Comparison of ENCODE assay signal across 22 cellular contexts in genomic region chr10:78997635-78998618, GRCh38.
DNase-seq lines count a peak whose midpoint lies in the region; ATAC-seq and TF ChIP-seq lines count a peak whose summit lies in the region.
"Had no signal": no experiment of that assay in that cellular context is flagged by ENCODE, and none has a peak within 500 bp of the region (broad histone marks: within the 10 kb centered on the region; RNA-seq: fewer than 3 reads in every experiment).

No MANE protein-coding gene starts in this region.

- H3K9me3 ChIP-seq in mammary epithelial cell (replicated peaks; ENCODE audit: insufficient read depth, low read length) (no peaks in the 10 kb centered on the region), PC-9 (ENCODE audit: insufficient read depth, low read depth) (no peaks in the 10 kb centered on the region), left lung (no peaks in the 10 kb centered on the region), thyroid gland (no peaks in the 10 kb centered on the region)
- H3K9me3 ChIP-seq: esophagus muscularis mucosa, HAP-1, heart right ventricle, SJSA1, tibial nerve had no signal

- H3K4me1 Mint-ChIP-seq in MCF 10A (ENCODE audit: insufficient read depth, unreplicated experiment): no peaks in the 10 kb centered on the region
- H3K4me1 Mint-ChIP-seq in activated T-cell treated with anti-CD3 and anti-CD28 coated beads, Interleukin-2, amount 50 U/mL, for 24 hours (ENCODE audit: low read depth): peaks cover 4% of the 10 kb centered on the region

- peak; percentile 17 for ATAC-seq in left lung
- ATAC-seq: stimulated activated memory B cell treated with anti-CD40 and anti-IgM and Interleukin-4, amounts not matched to agents 10 μg/mL and 1 μg/mL and 100 μg/mL, for 72 hours had no signal

- no peaks in the 10 kb centered on the region for H3K27me3 ChIP-seq in mammary epithelial cell (ENCODE audit: insufficient read depth, low read length)
- H3K27me3 ChIP-seq in PC-9 (ENCODE audit: insufficient read depth, low read depth): no peaks in the 10 kb centered on the region
- no peaks in the 10 kb centered on the region for H3K27me3 ChIP-seq in left lung
- H3K27me3 ChIP-seq in thyroid gland: no peaks in the 10 kb centered on the region
- H3K27me3 ChIP-seq: esophagus muscularis mucosa, heart right ventricle, SJSA1, tibial nerve had no signal

- POLR2A ChIA-PET in MCF 10A (lab: Yijun Ruan, JAX) (interaction anchor here (1.1 to 1.5 kb wide), 4 partner anchors 17 to 69 kb away, joined by 3 to 4 read pairs (median 3); no protein-coding TSS in a partner anchor), PC-9 (lab: Charles Lee; ENCODE audit: unreplicated experiment) (no interaction called here)

- BruUV-seq in MCF 10A (replicated peaks; lab: Mats Ljungman, UMichigan) (no TSS peak), mammary epithelial cell (replicated peaks; lab: Mats Ljungman, UMichigan) (no TSS peak), PC-9 (replicated peaks; lab: Mats Ljungman, UMichigan) (no TSS peak)

- H3K9me2 ChIP-seq in PC-9 (ENCODE audit: insufficient read depth): no peaks in the 10 kb centered on the region

- dilution Hi-C loops in mammary epithelial cell (cut with HindIII; ENCODE audit: low sequenced_read_pairs): no loop called here

- H2AFZ ChIP-seq in mammary epithelial cell (ENCODE audit: low read depth, low read length): no peak overlapping the region
- H2AFZ ChIP-seq in PC-9: peak overlapping the region; percentile 63

- no peak overlapping the region for H3K27ac Mint-ChIP-seq in MCF 10A (ENCODE audit: low read depth, unreplicated experiment)
- no peak overlapping the region for H3K27ac Mint-ChIP-seq in activated T-cell treated with anti-CD3 and anti-CD28 coated beads, Interleukin-2, amount 50 U/mL, for 24 hours
- H3K27ac Mint-ChIP-seq: CD4-positive, alpha-beta T cell; nephron; stimulated activated memory B cell treated with anti-CD40 and anti-IgM and Interleukin-4, amounts not matched to agents 10 μg/mL and 1 μg/mL and 100 μg/mL, for 72 hours had no signal

- TF ChIP-seq CTCF in MCF 10A (IDR thresholded peaks at IDR 0.05; ENCODE audit: unreplicated experiment): no peak
- TF ChIP-seq CTCF in mammary epithelial cell (conservative IDR thresholded peaks at IDR 0.05 in 1 of 2, IDR thresholded peaks at IDR 0.05 in 1 of 2; ENCODE audit: extremely low read depth in 1 of 2, insufficient read depth in 1 of 2, low read depth in 1 of 2, low read length in 2 of 2): no peak
- TF ChIP-seq CTCF in PC-9 (conservative IDR thresholded peaks at IDR 0.05): no peak
- no peak for TF ChIP-seq CTCF in left lung (IDR thresholded peaks at IDR 0.05)
- peak in 1 of 6 experiments; percentile 3 for TF ChIP-seq CTCF in thyroid gland (IDR thresholded peaks at IDR 0.05)

- TF ChIP-seq POLR2A in thyroid gland (IDR thresholded peaks at IDR 0.05): no peak

- H3K4me3 ChIP-seq in mammary epithelial cell (replicated peaks in 1 of 3; ENCODE audit: insufficient read depth in 1 of 3, low read depth in 2 of 3, low read length in 3 of 3): no peak overlapping the region
- no peak overlapping the region for H3K4me3 ChIP-seq in PC-9
- H3K4me3 ChIP-seq in left lung: no peak overlapping the region
- no peak overlapping the region for H3K4me3 ChIP-seq in thyroid gland (replicated peaks in 1 of 3)
- H3K4me3 ChIP-seq: esophagus muscularis mucosa, HAP-1, heart right ventricle, SJSA1, tibial nerve had no signal

- H3F3A ChIP-seq in PC-9 (ENCODE audit: insufficient read depth, low read depth): peaks cover 11% of the 10 kb centered on the region; the same call in 1 of the 2 replicates

- peaks cover 7% of the 10 kb centered on the region for H3K36me3 Mint-ChIP-seq in MCF 10A (ENCODE audit: insufficient read depth, unreplicated experiment)
- no peaks in the 10 kb centered on the region for H3K36me3 Mint-ChIP-seq in activated T-cell treated with anti-CD3 and anti-CD28 coated beads, Interleukin-2, amount 50 U/mL, for 24 hours (ENCODE audit: low read depth)
- H3K36me3 Mint-ChIP-seq: stimulated activated memory B cell treated with anti-CD40 and anti-IgM and Interleukin-4, amounts not matched to agents 10 μg/mL and 1 μg/mL and 100 μg/mL, for 72 hours had no signal

- H3K27ac ChIP-seq in mammary epithelial cell (ENCODE audit: insufficient read depth, low read depth, low read length) (no peak overlapping the region), PC-9 (peak overlapping the region; percentile 48), left lung (no peak overlapping the region), thyroid gland (peak overlapping the region; percentile 9 to 63 (median 56))
- H3K27ac ChIP-seq: esophagus muscularis mucosa, heart right ventricle, HL-60, SJSA1, tibial nerve had no signal

- in situ Hi-C loops in mammary epithelial cell (cut with MboI; ENCODE audit: low sequenced_read_pairs in 2 of 2): no loop called here

- CTCF ChIA-PET in MCF 10A (lab: Yijun Ruan, JAX): interaction anchor here (0.5 kb wide), 1 partner anchor 336 kb away, joined by 3 read pairs; no protein-coding TSS in a partner anchor
- CTCF ChIA-PET in mammary epithelial cell (lab: Charles Lee; ENCODE audit: low non-redundant PET): no interaction called here
- CTCF ChIA-PET in PC-9 (lab: Charles Lee): no interaction called here

- H3K36me3 ChIP-seq in mammary epithelial cell (ENCODE audit: insufficient read depth, low read length): no peaks in the 10 kb centered on the region
- no peaks in the 10 kb centered on the region for H3K36me3 ChIP-seq in PC-9 (ENCODE audit: low read depth)
- H3K36me3 ChIP-seq in left lung: no peaks in the 10 kb centered on the region
- H3K36me3 ChIP-seq in thyroid gland: no peaks in the 10 kb centered on the region
- H3K36me3 ChIP-seq: esophagus muscularis mucosa, HAP-1, heart right ventricle, SJSA1, tibial nerve had no signal

- H3K79me2 ChIP-seq in mammary epithelial cell (ENCODE audit: insufficient read depth, low read length): no peaks in the 10 kb centered on the region
- no peaks in the 10 kb centered on the region for H3K79me2 ChIP-seq in PC-9 (ENCODE audit: low read depth)

- H3K4me1 ChIP-seq in mammary epithelial cell (ENCODE audit: insufficient read depth, low read length): no peaks in the 10 kb centered on the region
- H3K4me1 ChIP-seq in PC-9 (replicated peaks; ENCODE audit: insufficient read depth): peaks cover 33% of the 10 kb centered on the region
- peaks cover 0 to 7% of the 10 kb centered on the region in 2 donors for H3K4me1 ChIP-seq in left lung
- peaks cover 15 to 36% of the 10 kb centered on the region in 2 donors for H3K4me1 ChIP-seq in thyroid gland
- H3K4me1 ChIP-seq: HAP-1, tibial nerve had no signal

- no peaks in the 10 kb centered on the region for H3K9me3 Mint-ChIP-seq in MCF 10A (ENCODE audit: unreplicated experiment)
- H3K9me3 Mint-ChIP-seq in activated T-cell treated with anti-CD3 and anti-CD28 coated beads, Interleukin-2, amount 50 U/mL, for 24 hours: no peaks in the 10 kb centered on the region
- H3K9me3 Mint-ChIP-seq: CD4-positive, alpha-beta T cell; nephron; stimulated activated memory B cell treated with anti-CD40 and anti-IgM and Interleukin-4, amounts not matched to agents 10 μg/mL and 1 μg/mL and 100 μg/mL, for 72 hours had no signal

- DNase-seq in MCF 10A (ENCODE audit: unreplicated experiment) (peak; percentile 44), mammary epithelial cell (no peak), PC-9 (peak; percentile 15 to 62), left lung (no peak), thyroid gland (peak in 1 of 2 donors; percentile 27), activated T-cell treated with anti-CD3 and anti-CD28 coated beads for 4 hours (no peak), NCI-H128 (lab: John Stamatoyannopoulos, UW; ENCODE audit: unreplicated experiment) (no peak)
- no peak for DNase-seq in activated T-cell treated with anti-CD3 and anti-CD28 coated beads, Interleukin-2, amount 50 U/mL, for 24 hours
- DNase-seq: amniotic stem cell; CD4-positive, alpha-beta T cell; central memory CD4-positive, alpha-beta T cell; heart right ventricle; KBM-7; NCI-H1092 treated with DMSO at 0.1 percent for 48 hours; NCI-H69 had no signal

- peaks cover 17% of the 10 kb centered on the region for H3K27me3 Mint-ChIP-seq in MCF 10A (ENCODE audit: insufficient read depth, unreplicated experiment)
- H3K27me3 Mint-ChIP-seq in activated T-cell treated with anti-CD3 and anti-CD28 coated beads, Interleukin-2, amount 50 U/mL, for 24 hours: no peaks in the 10 kb centered on the region
- H3K27me3 Mint-ChIP-seq: CD4-positive, alpha-beta T cell had no signal

- H4K20me1 ChIP-seq in mammary epithelial cell (ENCODE audit: insufficient read depth, low read length) (no peaks in the 10 kb centered on the region), PC-9 (ENCODE audit: insufficient read depth) (no peaks in the 10 kb centered on the region)

- WGBS in mammary epithelial cell (ENCODE audit: low coverage, missing lambda C conversion rate): 43% methylated on average over 9 of the region's 10 CpGs
- WGBS in thyroid gland, 2 donors: 70 to 85% methylated on average over 10 of the region's 10 CpGs

- intact Hi-C loops in MCF 10A (cut with micrococcal nuclease): no loop called here
- intact Hi-C loops in mammary epithelial cell (cut with micrococcal nuclease): loop anchor here (1.0 kb wide), 1 partner anchor 41 kb away; no protein-coding TSS in a partner anchor
- intact Hi-C loops in PC-9 (cut with micrococcal nuclease; ENCODE audit: unreplicated experiment): no loop called here
- intact Hi-C loops in left lung (cut with DNase I): no loop called here
- intact Hi-C loops in thyroid gland (cut with DNase I): no loop called here

- H3K4me2 ChIP-seq in mammary epithelial cell (ENCODE audit: insufficient read depth, low read depth, low read length) (no peak overlapping the region), PC-9 (peak overlapping the region; percentile 73)

- no peak overlapping the region for H3K9ac ChIP-seq in mammary epithelial cell (ENCODE audit: insufficient read depth, low read length)

- no peak overlapping the region for H3K4me3 Mint-ChIP-seq in MCF 10A (ENCODE audit: unreplicated experiment)
- no peak overlapping the region for H3K4me3 Mint-ChIP-seq in activated T-cell treated with anti-CD3 and anti-CD28 coated beads, Interleukin-2, amount 50 U/mL, for 24 hours
- H3K4me3 Mint-ChIP-seq: CD4-positive, alpha-beta T cell; nephron; stimulated activated memory B cell treated with anti-CD40 and anti-IgM and Interleukin-4, amounts not matched to agents 10 μg/mL and 1 μg/mL and 100 μg/mL, for 72 hours had no signal

Comparison
In these comparisons a context has a peak if more than half of its experiments do, and no peak if none do; other contexts are left out.
1. DNase-seq: peak in MCF 10A (single experiment) and PC-9 (2 of 2); none in mammary epithelial cell (single experiment), left lung (0 of 2), activated T-cell treated with anti-CD3 and anti-CD28 coated beads for 4 hours (single experiment), activated T-cell treated with anti-CD3 and anti-CD28 coated beads, Interleukin-2, amount 50 U/mL, for 24 hours (single experiment) and NCI-H128 (single experiment).
2. H3K27ac ChIP-seq: peak in PC-9 (single experiment) and thyroid gland (3 of 3); none in mammary epithelial cell (single experiment) and left lung (0 of 2).